ENCODE assay signal across 1 cellular context in the genomic region with DNA sequence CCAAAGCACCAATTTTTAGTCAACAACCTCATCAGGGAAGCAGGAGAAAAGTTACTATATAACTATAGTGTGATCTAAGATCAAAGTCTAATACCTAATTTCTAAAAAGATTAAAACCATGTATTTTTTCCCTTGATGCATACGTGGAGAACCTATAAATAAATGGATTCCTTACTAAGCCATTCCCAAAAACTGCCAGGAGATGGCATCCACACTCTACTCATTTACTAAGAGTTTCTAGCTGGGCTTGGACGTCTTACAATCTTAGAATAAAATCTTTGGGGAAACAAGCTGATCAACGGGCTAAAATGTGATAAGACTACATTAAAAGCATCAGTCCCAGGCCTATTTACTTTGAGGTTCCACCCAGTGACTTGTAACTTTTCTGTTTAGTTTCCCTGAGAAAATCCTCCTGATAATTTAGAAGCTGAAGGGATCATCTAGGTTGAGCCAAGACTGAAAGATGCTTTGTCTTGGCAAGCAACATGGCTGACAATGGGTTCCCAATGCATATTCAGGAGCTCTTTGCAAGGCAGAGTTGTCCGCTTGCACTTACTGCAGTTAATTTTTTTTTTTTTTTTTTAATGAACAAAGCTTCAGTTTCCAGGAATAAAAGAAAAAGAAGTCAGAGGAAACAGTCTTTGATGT.
TF ChIP-seq lines count a peak whose summit lies in the region.

No MANE protein-coding gene starts in this region.

TF ChIP-seq in WTC11, 78 proteins besides CTCF, POLR2A, EP300 and RAD21 (continued from another document):
- TF ChIP-seq, protein P1, sequence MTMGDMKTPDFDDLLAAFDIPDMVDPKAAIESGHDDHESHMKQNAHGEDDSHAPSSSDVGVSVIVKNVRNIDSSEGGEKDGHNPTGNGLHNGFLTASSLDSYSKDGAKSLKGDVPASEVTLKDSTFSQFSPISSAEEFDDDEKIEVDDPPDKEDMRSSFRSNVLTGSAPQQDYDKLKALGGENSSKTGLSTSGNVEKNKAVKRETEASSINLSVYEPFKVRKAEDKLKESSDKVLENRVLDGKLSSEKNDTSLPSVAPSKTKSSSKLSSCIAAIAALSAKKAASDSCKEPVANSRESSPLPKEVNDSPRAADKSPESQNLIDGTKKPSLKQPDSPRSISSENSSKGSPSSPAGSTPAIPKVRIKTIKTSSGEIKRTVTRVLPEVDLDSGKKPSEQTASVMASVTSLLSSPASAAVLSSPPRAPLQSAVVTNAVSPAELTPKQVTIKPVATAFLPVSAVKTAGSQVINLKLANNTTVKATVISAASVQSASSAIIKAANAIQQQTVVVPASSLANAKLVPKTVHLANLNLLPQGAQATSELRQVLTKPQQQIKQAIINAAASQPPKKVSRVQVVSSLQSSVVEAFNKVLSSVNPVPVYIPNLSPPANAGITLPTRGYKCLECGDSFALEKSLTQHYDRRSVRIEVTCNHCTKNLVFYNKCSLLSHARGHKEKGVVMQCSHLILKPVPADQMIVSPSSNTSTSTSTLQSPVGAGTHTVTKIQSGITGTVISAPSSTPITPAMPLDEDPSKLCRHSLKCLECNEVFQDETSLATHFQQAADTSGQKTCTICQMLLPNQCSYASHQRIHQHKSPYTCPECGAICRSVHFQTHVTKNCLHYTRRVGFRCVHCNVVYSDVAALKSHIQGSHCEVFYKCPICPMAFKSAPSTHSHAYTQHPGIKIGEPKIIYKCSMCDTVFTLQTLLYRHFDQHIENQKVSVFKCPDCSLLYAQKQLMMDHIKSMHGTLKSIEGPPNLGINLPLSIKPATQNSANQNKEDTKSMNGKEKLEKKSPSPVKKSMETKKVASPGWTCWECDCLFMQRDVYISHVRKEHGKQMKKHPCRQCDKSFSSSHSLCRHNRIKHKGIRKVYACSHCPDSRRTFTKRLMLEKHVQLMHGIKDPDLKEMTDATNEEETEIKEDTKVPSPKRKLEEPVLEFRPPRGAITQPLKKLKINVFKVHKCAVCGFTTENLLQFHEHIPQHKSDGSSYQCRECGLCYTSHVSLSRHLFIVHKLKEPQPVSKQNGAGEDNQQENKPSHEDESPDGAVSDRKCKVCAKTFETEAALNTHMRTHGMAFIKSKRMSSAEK (CRISPR knock-in tag; IDR thresholded peaks at IDR 0.05; ENCODE audit: borderline replicate concordance), result no peak
- no peak for TF ChIP-seq TCF7 (CRISPR knock-in tag; IDR thresholded peaks at IDR 0.05; ENCODE audit: low read depth)
- TF ChIP-seq, protein P2, sequence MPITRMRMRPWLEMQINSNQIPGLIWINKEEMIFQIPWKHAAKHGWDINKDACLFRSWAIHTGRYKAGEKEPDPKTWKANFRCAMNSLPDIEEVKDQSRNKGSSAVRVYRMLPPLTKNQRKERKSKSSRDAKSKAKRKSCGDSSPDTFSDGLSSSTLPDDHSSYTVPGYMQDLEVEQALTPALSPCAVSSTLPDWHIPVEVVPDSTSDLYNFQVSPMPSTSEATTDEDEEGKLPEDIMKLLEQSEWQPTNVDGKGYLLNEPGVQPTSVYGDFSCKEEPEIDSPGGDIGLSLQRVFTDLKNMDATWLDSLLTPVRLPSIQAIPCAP (CRISPR knock-in tag; IDR thresholded peaks at IDR 0.05), result no peak
